ENCODE assay signal across 8 cellular contexts in the genomic region with DNA sequence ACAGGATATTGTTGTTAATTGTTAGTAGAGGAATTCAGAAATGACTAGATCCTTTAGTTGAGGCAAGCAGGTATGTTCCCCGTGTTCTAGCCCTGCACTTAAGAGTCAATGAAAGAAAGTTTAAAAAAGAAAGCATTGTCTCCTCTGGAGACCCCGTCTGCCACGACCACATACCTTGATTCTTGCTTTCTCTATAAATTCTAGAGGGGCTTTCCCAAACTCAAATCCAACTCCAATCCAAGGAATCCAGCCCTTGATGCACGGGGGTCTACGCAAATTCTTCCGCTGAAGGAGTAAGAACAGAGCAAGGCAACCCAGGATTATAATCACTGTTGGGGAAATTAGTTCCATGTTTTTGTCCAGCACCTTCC. TPM values are rescaled to one million over a fixed set of nuclear protein-coding genes. Genes with fewer than 3 reads are reported as not detected.
DNase-seq lines count a peak whose midpoint lies in the region; ATAC-seq, FAIRE-seq and TF ChIP-seq lines count a peak whose summit lies in the region.

No MANE protein-coding gene starts in this region.

- no peaks in the 10 kb centered on the region for H3K9me3 Mint-ChIP-seq in T-cell

- POLR2A ChIA-PET in T-cell (lab: Charles Lee): no interaction called here

- CTCF ChIA-PET in T-cell (lab: Charles Lee): interaction anchor here in 1 of 2 donors (0.6 kb wide), 1 partner anchor 432 kb away, joined by 3 read pairs; no protein-coding TSS in a partner anchor

- FAIRE-seq in GM12892 (lab: Jason Lieb, UNC): peak; percentile 38

- intact Hi-C loops in head of caudate nucleus (cut with DNase I): no loop called here

- H3K4me3 ChIP-seq in fibroblast of the aortic adventitia (ENCODE audit: low read depth, low read length): peak overlapping the region; percentile 79
- H3K4me3 ChIP-seq in retinal pigment epithelial cell (ENCODE audit: low read length): peak overlapping the region; percentile 99

- no peaks in the 10 kb centered on the region for H3K36me3 Mint-ChIP-seq in T-cell

- DNase-seq in GM12892 (ENCODE audit: insufficient read length): no peak
- no peak for DNase-seq in T-cell
- DNase-seq in fibroblast of the aortic adventitia (ENCODE audit: low read depth): no peak
- DNase-seq in retinal pigment epithelial cell (ENCODE audit: low read depth): no peak
- DNase-seq in NCI-H69 (lab: John Stamatoyannopoulos, UW): no peak
- DNase-seq in head of caudate nucleus: no peak

- ATAC-seq in T-cell (replicated peaks in 1 of 4): no peak
- no peak for ATAC-seq in HG02798 (IDR thresholded peaks at IDR 0.05; ENCODE audit: poor library complexity, unreplicated experiment)
- ATAC-seq in GM21390 (IDR thresholded peaks at IDR 0.05; ENCODE audit: unreplicated experiment): no peak

- no peak for TF ChIP-seq CTCF in fibroblast of the aortic adventitia (IDR thresholded peaks at IDR 0.05; ENCODE audit: insufficient read depth, low read length)
- TF ChIP-seq CTCF in retinal pigment epithelial cell (conservative IDR thresholded peaks at IDR 0.05; ENCODE audit: low read depth, low read length): no peak

- TF ChIP-seq POLR2A in GM12892 (IDR thresholded peaks at IDR 0.05; ENCODE audit: low read depth, low read length): no peak

- H3K4me1 Mint-ChIP-seq in T-cell: peaks cover 15 to 16% (median 15%) of the 10 kb centered on the region in 3 donors

- H3K4me3 Mint-ChIP-seq in T-cell: peak overlapping the region; percentile 80 to 88 (median 86)

- H3K27ac Mint-ChIP-seq in T-cell: no peak overlapping the region

- H3K27me3 Mint-ChIP-seq in T-cell: peaks cover 31 to 54% of the 10 kb centered on the region in 2 donors

RNA-seq across cellular contexts. Expression of gene CYP39A1, which starts 0.4 kb away (rescaled TPM):
- not detected for polyA plus RNA-seq in GM12892 (2012; ENCODE audit: missing spikeins)
- not detected for total RNA-seq in T-cell
- 0.63 and 4.7 TPM in 2 replicates for total RNA-seq in fibroblast of the aortic adventitia (ENCODE audit: low replicate concordance)

RNA-seq across cellular contexts. Expression of gene SLC25A27, which starts 0.6 kb away (rescaled TPM):
- polyA plus RNA-seq in GM12892 (2012; ENCODE audit: missing spikeins): not detected
- 1 to 10 TPM in 2 of 5 donors, under 1 TPM in 3; 0.23 to 2.4 (median 0.85) TPM for total RNA-seq in T-cell
- 6.2 and 27.3 TPM in 2 replicates for total RNA-seq in fibroblast of the aortic adventitia (ENCODE audit: low replicate concordance)

RNA-seq across cellular contexts. Expression of gene TDRD6, which starts 35.5 kb away (rescaled TPM):
- polyA plus RNA-seq in GM12892 (2012; ENCODE audit: missing spikeins): not detected
- total RNA-seq in T-cell (under 1 TPM in 2 of 5 donors, not detected in 3; 0.03 to 0.20 TPM), fibroblast of the aortic adventitia (ENCODE audit: low replicate concordance) (0.18 and 1.8 TPM in 2 replicates)
